Comparison of ENCODE assay signal across 1 cellular context in the genomic region with DNA sequence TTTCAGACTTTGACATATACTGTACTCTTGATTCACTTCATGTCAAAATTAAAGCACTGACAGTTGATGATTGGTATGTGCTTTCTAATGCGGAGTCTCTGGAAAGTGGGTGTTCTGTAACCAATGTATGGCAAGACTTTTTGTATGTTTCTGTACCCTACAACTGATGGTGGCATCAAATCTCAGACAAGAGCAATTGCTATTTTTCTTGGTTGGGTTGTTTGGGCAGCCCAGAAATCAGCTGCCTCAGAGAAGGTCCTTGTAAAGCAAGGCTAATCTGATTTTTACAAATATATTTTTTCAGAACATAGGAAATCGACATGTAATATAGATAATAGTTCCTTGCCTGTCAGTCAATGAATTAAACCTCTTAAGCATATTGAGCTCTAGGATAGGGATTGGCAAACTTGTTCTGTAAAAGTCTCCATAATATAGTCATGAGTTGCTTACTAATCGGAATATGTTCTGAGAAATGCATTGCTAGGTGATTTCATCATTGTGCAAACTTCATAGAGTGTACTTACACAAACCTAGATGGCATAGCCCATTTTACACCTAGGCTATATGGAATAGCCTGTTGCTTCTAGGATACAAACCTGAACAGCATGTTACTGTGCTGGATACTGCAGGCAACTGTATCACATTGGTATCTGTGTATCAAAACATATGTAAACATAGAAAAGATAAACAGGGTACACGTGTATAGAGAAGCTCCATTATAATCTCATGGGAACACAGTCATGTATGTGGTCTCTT.
TF ChIP-seq lines count a peak whose summit lies in the region.

No MANE protein-coding gene starts in this region.

TF ChIP-seq in K562, 482 proteins besides CTCF, POLR2A, EP300 and RAD21 (continued from another document and continues in another):
- TF ChIP-seq CBX8 (IDR thresholded peaks at IDR 0.05; ENCODE audit: borderline replicate concordance, extremely low read depth, low read depth, low read length, poor library complexity, severe bottlenecking), result no peak
- TF ChIP-seq ZNF184 (CRISPR knock-in tag; IDR thresholded peaks at IDR 0.05), result no peak
- no peak for TF ChIP-seq ZNF436 (CRISPR knock-in tag; IDR thresholded peaks at IDR 0.05)
- no peak for TF ChIP-seq RFX7 (CRISPR knock-in tag; IDR thresholded peaks at IDR 0.05)
- TF ChIP-seq, protein P1, sequence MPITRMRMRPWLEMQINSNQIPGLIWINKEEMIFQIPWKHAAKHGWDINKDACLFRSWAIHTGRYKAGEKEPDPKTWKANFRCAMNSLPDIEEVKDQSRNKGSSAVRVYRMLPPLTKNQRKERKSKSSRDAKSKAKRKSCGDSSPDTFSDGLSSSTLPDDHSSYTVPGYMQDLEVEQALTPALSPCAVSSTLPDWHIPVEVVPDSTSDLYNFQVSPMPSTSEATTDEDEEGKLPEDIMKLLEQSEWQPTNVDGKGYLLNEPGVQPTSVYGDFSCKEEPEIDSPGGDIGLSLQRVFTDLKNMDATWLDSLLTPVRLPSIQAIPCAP (CRISPR knock-in tag; IDR thresholded peaks at IDR 0.05; ENCODE audit: borderline replicate concordance), result no peak
- no peak for TF ChIP-seq HNRNPK (IDR thresholded peaks at IDR 0.05; ENCODE audit: low read depth, low read length, poor library complexity, severe bottlenecking)
- TF ChIP-seq, protein P2, sequence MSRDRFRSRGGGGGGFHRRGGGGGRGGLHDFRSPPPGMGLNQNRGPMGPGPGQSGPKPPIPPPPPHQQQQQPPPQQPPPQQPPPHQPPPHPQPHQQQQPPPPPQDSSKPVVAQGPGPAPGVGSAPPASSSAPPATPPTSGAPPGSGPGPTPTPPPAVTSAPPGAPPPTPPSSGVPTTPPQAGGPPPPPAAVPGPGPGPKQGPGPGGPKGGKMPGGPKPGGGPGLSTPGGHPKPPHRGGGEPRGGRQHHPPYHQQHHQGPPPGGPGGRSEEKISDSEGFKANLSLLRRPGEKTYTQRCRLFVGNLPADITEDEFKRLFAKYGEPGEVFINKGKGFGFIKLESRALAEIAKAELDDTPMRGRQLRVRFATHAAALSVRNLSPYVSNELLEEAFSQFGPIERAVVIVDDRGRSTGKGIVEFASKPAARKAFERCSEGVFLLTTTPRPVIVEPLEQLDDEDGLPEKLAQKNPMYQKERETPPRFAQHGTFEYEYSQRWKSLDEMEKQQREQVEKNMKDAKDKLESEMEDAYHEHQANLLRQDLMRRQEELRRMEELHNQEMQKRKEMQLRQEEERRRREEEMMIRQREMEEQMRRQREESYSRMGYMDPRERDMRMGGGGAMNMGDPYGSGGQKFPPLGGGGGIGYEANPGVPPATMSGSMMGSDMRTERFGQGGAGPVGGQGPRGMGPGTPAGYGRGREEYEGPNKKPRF (IDR thresholded peaks at IDR 0.05; ENCODE audit: low read depth, low read length), result no peak
- TF ChIP-seq FOXK1 (CRISPR knock-in tag; IDR thresholded peaks at IDR 0.05; ENCODE audit: borderline replicate concordance), result no peak
- TF ChIP-seq MCM3 (IDR thresholded peaks at IDR 0.05), result no peak
- TF ChIP-seq, protein P3, sequence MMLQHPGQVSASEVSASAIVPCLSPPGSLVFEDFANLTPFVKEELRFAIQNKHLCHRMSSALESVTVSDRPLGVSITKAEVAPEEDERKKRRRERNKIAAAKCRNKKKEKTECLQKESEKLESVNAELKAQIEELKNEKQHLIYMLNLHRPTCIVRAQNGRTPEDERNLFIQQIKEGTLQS (IDR thresholded peaks at IDR 0.05), result peak; percentile 90
- TF ChIP-seq, protein P3 (CRISPR knock-in tag; conservative IDR thresholded peaks at IDR 0.05), result no peak
- TF ChIP-seq RBM15 (IDR thresholded peaks at IDR 0.05; ENCODE audit: insufficient read depth, low read length), result no peak
- TF ChIP-seq SIX5 (IDR thresholded peaks at IDR 0.05; ENCODE audit: borderline replicate concordance in 1 of 2, insufficient read depth in 1 of 2, low read depth in 1 of 2, low read length in 2 of 2), result no peak
- no peak for TF ChIP-seq BCL6 (CRISPR knock-in tag; IDR thresholded peaks at IDR 0.05)
- no peak for TF ChIP-seq LCOR (CRISPR knock-in tag; IDR thresholded peaks at IDR 0.05)
- no peak for TF ChIP-seq SRSF1 (IDR thresholded peaks at IDR 0.05; ENCODE audit: low read depth, low read length)
- TF ChIP-seq SRF (CRISPR knock-in tag; IDR thresholded peaks at IDR 0.05), result 0 out of 4 replicates have a peak, but pooled peaks of 1 of the 2 experiments have one; percentile 23
- TF ChIP-seq, protein P4, sequence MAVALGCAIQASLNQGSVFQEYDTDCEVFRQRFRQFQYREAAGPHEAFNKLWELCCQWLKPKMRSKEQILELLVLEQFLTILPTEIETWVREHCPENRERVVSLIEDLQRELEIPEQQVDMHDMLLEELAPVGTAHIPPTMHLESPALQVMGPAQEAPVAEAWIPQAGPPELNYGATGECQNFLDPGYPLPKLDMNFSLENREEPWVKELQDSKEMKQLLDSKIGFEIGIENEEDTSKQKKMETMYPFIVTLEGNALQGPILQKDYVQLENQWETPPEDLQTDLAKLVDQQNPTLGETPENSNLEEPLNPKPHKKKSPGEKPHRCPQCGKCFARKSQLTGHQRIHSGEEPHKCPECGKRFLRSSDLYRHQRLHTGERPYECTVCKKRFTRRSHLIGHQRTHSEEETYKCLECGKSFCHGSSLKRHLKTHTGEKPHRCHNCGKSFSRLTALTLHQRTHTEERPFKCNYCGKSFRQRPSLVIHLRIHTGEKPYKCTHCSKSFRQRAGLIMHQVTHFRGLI (CRISPR knock-in tag; IDR thresholded peaks at IDR 0.05), result no peak
- TF ChIP-seq SRSF3 (IDR thresholded peaks at IDR 0.05; ENCODE audit: insufficient read depth, low read length), result no peak
- peak; percentile 56 for TF ChIP-seq ZNF239 (CRISPR knock-in tag; IDR thresholded peaks at IDR 0.05)
- no peak for TF ChIP-seq ZFPM2 (CRISPR knock-in tag; IDR thresholded peaks at IDR 0.05)
- no peak for TF ChIP-seq NFIX (CRISPR knock-in tag; IDR thresholded peaks at IDR 0.05; ENCODE audit: low read depth)
- TF ChIP-seq ESRRB (CRISPR knock-in tag; IDR thresholded peaks at IDR 0.05; ENCODE audit: borderline replicate concordance), result no peak
- TF ChIP-seq ZNF274 (IDR thresholded peaks at IDR 0.05; ENCODE audit: borderline replicate concordance, low read depth, low read length), result no peak
- TF ChIP-seq NR2C1 (IDR thresholded peaks at IDR 0.05), result no peak
- TF ChIP-seq NR2C1 (tag; IDR thresholded peaks at IDR 0.05), result peak; percentile 19
- no peak for TF ChIP-seq KLF1 (tag; IDR thresholded peaks at IDR 0.05)
- TF ChIP-seq PHF21A (IDR thresholded peaks at IDR 0.05; ENCODE audit: borderline replicate concordance, low read depth), result no peak
- TF ChIP-seq, protein P5, sequence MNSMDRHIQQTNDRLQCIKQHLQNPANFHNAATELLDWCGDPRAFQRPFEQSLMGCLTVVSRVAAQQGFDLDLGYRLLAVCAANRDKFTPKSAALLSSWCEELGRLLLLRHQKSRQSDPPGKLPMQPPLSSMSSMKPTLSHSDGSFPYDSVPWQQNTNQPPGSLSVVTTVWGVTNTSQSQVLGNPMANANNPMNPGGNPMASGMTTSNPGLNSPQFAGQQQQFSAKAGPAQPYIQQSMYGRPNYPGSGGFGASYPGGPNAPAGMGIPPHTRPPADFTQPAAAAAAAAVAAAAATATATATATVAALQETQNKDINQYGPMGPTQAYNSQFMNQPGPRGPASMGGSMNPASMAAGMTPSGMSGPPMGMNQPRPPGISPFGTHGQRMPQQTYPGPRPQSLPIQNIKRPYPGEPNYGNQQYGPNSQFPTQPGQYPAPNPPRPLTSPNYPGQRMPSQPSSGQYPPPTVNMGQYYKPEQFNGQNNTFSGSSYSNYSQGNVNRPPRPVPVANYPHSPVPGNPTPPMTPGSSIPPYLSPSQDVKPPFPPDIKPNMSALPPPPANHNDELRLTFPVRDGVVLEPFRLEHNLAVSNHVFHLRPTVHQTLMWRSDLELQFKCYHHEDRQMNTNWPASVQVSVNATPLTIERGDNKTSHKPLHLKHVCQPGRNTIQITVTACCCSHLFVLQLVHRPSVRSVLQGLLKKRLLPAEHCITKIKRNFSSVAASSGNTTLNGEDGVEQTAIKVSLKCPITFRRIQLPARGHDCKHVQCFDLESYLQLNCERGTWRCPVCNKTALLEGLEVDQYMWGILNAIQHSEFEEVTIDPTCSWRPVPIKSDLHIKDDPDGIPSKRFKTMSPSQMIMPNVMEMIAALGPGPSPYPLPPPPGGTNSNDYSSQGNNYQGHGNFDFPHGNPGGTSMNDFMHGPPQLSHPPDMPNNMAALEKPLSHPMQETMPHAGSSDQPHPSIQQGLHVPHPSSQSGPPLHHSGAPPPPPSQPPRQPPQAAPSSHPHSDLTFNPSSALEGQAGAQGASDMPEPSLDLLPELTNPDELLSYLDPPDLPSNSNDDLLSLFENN (IDR thresholded peaks at IDR 0.05; ENCODE audit: low read depth in 2 of 2, low read length in 2 of 2), result no peak
- no peak for TF ChIP-seq ZNF431 (CRISPR knock-in tag; IDR thresholded peaks at IDR 0.05)
- TF ChIP-seq KLF13 (tag; IDR thresholded peaks at IDR 0.05; ENCODE audit: borderline replicate concordance, low read depth), result no peak
- no peak for TF ChIP-seq FOS (IDR thresholded peaks at IDR 0.05; ENCODE audit: extremely low read depth, insufficient read length)
- TF ChIP-seq, protein P6, sequence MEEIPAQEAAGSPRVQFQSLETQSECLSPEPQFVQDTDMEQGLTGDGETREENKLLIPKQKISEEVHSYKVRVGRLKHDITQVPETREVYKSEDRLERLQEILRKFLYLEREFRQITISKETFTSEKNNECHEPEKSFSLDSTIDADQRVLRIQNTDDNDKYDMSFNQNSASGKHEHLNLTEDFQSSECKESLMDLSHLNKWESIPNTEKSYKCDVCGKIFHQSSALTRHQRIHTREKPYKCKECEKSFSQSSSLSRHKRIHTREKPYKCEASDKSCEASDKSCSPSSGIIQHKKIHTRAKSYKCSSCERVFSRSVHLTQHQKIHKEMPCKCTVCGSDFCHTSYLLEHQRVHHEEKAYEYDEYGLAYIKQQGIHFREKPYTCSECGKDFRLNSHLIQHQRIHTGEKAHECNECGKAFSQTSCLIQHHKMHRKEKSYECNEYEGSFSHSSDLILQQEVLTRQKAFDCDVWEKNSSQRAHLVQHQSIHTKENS (CRISPR knock-in tag; IDR thresholded peaks at IDR 0.05), result no peak
- TF ChIP-seq ZC3H4 (CRISPR knock-in tag; IDR thresholded peaks at IDR 0.05; ENCODE audit: borderline replicate concordance), result no peak
- TF ChIP-seq PTTG1 (tag; IDR thresholded peaks at IDR 0.05; ENCODE audit: low read depth), result peak; percentile 61
- no peak for TF ChIP-seq ZNF121 (CRISPR knock-in tag; conservative IDR thresholded peaks at IDR 0.05)
- TF ChIP-seq, protein P7, sequence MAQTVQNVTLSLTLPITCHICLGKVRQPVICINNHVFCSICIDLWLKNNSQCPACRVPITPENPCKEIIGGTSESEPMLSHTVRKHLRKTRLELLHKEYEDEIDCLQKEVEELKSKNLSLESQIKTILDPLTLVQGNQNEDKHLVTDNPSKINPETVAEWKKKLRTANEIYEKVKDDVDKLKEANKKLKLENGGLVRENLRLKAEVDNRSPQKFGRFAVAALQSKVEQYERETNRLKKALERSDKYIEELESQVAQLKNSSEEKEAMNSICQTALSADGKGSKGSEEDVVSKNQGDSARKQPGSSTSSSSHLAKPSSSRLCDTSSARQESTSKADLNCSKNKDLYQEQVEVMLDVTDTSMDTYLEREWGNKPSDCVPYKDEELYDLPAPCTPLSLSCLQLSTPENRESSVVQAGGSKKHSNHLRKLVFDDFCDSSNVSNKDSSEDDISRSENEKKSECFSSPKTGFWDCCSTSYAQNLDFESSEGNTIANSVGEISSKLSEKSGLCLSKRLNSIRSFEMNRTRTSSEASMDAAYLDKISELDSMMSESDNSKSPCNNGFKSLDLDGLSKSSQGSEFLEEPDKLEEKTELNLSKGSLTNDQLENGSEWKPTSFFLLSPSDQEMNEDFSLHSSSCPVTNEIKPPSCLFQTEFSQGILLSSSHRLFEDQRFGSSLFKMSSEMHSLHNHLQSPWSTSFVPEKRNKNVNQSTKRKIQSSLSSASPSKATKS (CRISPR knock-in tag; IDR thresholded peaks at IDR 0.05), result no peak
- no peak for TF ChIP-seq NR2C2 (CRISPR knock-in tag; IDR thresholded peaks at IDR 0.05)
- no peak for TF ChIP-seq NR2C2 (tag; IDR thresholded peaks at IDR 0.05)
- TF ChIP-seq, protein P8, sequence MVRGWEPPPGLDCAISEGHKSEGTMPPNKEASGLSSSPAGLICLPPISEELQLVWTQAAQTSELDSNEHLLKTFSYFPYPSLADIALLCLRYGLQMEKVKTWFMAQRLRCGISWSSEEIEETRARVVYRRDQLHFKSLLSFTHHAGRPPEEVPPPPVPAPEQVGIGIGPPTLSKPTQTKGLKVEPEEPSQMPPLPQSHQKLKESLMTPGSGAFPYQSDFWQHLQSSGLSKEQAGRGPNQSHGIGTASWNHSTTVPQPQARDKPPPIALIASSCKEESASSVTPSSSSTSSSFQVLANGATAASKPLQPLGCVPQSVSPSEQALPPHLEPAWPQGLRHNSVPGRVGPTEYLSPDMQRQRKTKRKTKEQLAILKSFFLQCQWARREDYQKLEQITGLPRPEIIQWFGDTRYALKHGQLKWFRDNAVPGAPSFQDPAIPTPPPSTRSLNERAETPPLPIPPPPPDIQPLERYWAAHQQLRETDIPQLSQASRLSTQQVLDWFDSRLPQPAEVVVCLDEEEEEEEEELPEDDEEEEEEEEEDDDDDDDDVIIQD (CRISPR knock-in tag; IDR thresholded peaks at IDR 0.05), result peak; percentile 48; the same call in 1 of the 2 replicates
- TF ChIP-seq ZNF311 (CRISPR knock-in tag; IDR thresholded peaks at IDR 0.05), result no peak; the same call in 1 of the 2 replicates
- TF ChIP-seq ZC3H8 (IDR thresholded peaks at IDR 0.05), result no peak
- peak; percentile 43; the same call in 1 of the 2 replicates for TF ChIP-seq ZNF76 (CRISPR knock-in tag; IDR thresholded peaks at IDR 0.05; ENCODE audit: borderline replicate concordance)
- no peak for TF ChIP-seq ZNF551 (CRISPR knock-in tag; IDR thresholded peaks at IDR 0.05)
- TF ChIP-seq GTF2E2 (tag; IDR thresholded peaks at IDR 0.05), result no peak
- 0 out of 2 replicates have a peak, but pooled peaks have one; percentile 26 for TF ChIP-seq ILK (tag; IDR thresholded peaks at IDR 0.05; ENCODE audit: borderline replicate concordance, low read depth)
- no peak for TF ChIP-seq TCFL5 (CRISPR knock-in tag; conservative IDR thresholded peaks at IDR 0.05)
- no peak for TF ChIP-seq ESRRA (IDR thresholded peaks at IDR 0.05; ENCODE audit: borderline replicate concordance, low read depth)
- TF ChIP-seq MYBL2 (IDR thresholded peaks at IDR 0.05; ENCODE audit: low read depth), result no peak
- no peak for TF ChIP-seq MYBL2 (CRISPR knock-in tag; IDR thresholded peaks at IDR 0.05; ENCODE audit: borderline replicate concordance)
- TF ChIP-seq KAT7 (CRISPR knock-in tag; IDR thresholded peaks at IDR 0.05; ENCODE audit: borderline replicate concordance), result no peak
- no peak for TF ChIP-seq RCOR1 (IDR thresholded peaks at IDR 0.05; ENCODE audit: borderline replicate concordance in 1 of 2, low read depth in 2 of 2, low read length in 2 of 2)
